Comparison of ENCODE assay signal across 2 cellular contexts in genomic region chr4:8275511-8275910, GRCh38.
TF ChIP-seq lines count a peak whose summit lies in the region.

No MANE protein-coding gene starts in this region.

TF ChIP-seq in IMR-90, 13 proteins besides CTCF, POLR2A, EP300 and RAD21:
- TF ChIP-seq SMC3 (IDR thresholded peaks at IDR 0.05; ENCODE audit: low read depth, low read length), result no peak
- TF ChIP-seq RCOR1 (IDR thresholded peaks at IDR 0.05; ENCODE audit: insufficient replicate concordance, low read length), result no peak
- TF ChIP-seq, protein P1, sequence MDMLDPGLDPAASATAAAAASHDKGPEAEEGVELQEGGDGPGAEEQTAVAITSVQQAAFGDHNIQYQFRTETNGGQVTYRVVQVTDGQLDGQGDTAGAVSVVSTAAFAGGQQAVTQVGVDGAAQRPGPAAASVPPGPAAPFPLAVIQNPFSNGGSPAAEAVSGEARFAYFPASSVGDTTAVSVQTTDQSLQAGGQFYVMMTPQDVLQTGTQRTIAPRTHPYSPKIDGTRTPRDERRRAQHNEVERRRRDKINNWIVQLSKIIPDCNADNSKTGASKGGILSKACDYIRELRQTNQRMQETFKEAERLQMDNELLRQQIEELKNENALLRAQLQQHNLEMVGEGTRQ (IDR thresholded peaks at IDR 0.05; ENCODE audit: low read depth, low read length), result no peak
- TF ChIP-seq CEBPB (IDR thresholded peaks at IDR 0.05; ENCODE audit: low read depth, low read length), result no peak
- TF ChIP-seq, protein P2, sequence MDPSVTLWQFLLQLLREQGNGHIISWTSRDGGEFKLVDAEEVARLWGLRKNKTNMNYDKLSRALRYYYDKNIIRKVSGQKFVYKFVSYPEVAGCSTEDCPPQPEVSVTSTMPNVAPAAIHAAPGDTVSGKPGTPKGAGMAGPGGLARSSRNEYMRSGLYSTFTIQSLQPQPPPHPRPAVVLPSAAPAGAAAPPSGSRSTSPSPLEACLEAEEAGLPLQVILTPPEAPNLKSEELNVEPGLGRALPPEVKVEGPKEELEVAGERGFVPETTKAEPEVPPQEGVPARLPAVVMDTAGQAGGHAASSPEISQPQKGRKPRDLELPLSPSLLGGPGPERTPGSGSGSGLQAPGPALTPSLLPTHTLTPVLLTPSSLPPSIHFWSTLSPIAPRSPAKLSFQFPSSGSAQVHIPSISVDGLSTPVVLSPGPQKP (IDR thresholded peaks at IDR 0.05; ENCODE audit: borderline replicate concordance, low read depth, low read length), result no peak
- no peak for TF ChIP-seq MAZ (IDR thresholded peaks at IDR 0.05; ENCODE audit: borderline replicate concordance, low read depth, low read length)
- no peak for TF ChIP-seq MAFK (IDR thresholded peaks at IDR 0.05; ENCODE audit: low read depth, low read length)
- TF ChIP-seq FOS (IDR thresholded peaks at IDR 0.05; ENCODE audit: low read depth, low read length), result no peak
- no peak for TF ChIP-seq CHD1 (IDR thresholded peaks at IDR 0.05; ENCODE audit: low read depth, low read length)
- TF ChIP-seq BHLHE40 (IDR thresholded peaks at IDR 0.05; ENCODE audit: low read depth, low read length), result no peak
- TF ChIP-seq RFX5 (IDR thresholded peaks at IDR 0.05; ENCODE audit: low read depth, low read length), result no peak

TF ChIP-seq in H1, 55 proteins besides CTCF, POLR2A, EP300 and RAD21:
- TF ChIP-seq EZH2 (IDR thresholded peaks at IDR 0.05; ENCODE audit: low read depth, low read length, severe bottlenecking) (no peak), HDAC6 (IDR thresholded peaks at IDR 0.05; ENCODE audit: low read depth, low read length) (no peak), CBX8 (IDR thresholded peaks at IDR 0.05; ENCODE audit: borderline replicate concordance, low read depth, low read length) (no peak), YY1 (IDR thresholded peaks at IDR 0.05; ENCODE audit: low read depth, low read length) (no peak), SP2 (IDR thresholded peaks at IDR 0.05; ENCODE audit: low read length) (no peak)
- TF ChIP-seq, protein P3, sequence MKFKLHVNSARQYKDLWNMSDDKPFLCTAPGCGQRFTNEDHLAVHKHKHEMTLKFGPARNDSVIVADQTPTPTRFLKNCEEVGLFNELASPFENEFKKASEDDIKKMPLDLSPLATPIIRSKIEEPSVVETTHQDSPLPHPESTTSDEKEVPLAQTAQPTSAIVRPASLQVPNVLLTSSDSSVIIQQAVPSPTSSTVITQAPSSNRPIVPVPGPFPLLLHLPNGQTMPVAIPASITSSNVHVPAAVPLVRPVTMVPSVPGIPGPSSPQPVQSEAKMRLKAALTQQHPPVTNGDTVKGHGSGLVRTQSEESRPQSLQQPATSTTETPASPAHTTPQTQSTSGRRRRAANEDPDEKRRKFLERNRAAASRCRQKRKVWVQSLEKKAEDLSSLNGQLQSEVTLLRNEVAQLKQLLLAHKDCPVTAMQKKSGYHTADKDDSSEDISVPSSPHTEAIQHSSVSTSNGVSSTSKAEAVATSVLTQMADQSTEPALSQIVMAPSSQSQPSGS (IDR thresholded peaks at IDR 0.05; ENCODE audit: low read length), result no peak
